ENCODE assay signal across 1 cellular context in the genomic region with DNA sequence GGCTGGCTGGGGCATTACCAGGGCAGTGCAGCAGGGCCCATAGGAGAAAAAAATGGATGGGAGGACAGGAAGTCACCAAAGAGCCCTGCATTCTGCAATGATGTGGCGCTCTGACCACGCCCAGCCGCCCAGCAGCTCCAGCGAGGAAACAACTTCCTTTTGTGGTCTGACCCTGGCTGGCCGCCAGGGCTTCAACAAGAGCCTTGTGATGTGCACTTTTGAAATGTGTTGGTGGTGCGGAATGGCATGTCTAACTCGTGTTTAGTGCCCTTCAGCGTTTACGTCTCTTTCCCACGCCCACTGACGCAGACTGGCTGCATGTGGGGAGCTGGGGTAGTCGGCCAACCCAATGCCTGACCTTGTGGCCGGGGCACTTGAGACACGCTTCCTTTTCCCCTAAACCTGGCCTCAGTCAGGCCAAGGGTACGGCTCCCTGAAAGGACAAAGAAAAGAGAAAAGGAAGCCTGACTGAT.
TF ChIP-seq lines count a peak whose summit lies in the region.

No MANE protein-coding gene starts in this region.

TF ChIP-seq in K562, 482 proteins besides CTCF, POLR2A, EP300 and RAD21 (continued from another document and continues in another):
- TF ChIP-seq, protein P1, sequence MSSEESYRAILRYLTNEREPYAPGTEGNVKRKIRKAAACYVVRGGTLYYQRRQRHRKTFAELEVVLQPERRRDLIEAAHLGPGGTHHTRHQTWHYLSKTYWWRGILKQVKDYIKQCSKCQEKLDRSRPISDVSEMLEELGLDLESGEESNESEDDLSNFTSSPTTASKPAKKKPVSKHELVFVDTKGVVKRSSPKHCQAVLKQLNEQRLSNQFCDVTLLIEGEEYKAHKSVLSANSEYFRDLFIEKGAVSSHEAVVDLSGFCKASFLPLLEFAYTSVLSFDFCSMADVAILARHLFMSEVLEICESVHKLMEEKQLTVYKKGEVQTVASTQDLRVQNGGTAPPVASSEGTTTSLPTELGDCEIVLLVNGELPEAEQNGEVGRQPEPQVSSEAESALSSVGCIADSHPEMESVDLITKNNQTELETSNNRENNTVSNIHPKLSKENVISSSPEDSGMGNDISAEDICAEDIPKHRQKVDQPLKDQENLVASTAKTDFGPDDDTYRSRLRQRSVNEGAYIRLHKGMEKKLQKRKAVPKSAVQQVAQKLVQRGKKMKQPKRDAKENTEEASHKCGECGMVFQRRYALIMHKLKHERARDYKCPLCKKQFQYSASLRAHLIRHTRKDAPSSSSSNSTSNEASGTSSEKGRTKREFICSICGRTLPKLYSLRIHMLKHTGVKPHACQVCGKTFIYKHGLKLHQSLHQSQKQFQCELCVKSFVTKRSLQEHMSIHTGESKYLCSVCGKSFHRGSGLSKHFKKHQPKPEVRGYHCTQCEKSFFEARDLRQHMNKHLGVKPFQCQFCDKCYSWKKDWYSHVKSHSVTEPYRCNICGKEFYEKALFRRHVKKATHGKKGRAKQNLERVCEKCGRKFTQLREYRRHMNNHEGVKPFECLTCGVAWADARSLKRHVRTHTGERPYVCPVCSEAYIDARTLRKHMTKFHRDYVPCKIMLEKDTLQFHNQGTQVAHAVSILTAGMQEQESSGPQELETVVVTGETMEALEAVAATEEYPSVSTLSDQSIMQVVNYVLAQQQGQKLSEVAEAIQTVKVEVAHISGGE (CRISPR knock-in tag; IDR thresholded peaks at IDR 0.05), result peak in 1 of 3 experiments; percentile 49; a peak in 1 of 6 replicates
- no peak for TF ChIP-seq XRCC5 (IDR thresholded peaks at IDR 0.05; ENCODE audit: low read depth, low read length)
- TF ChIP-seq L3MBTL2 (IDR thresholded peaks at IDR 0.05), result peak; percentile 86; the same call in 1 of the 2 replicates
- peak; percentile 53; the same call in 1 of the 2 replicates for TF ChIP-seq LEF1 (IDR thresholded peaks at IDR 0.05)
- TF ChIP-seq NR4A1 (CRISPR knock-in tag; IDR thresholded peaks at IDR 0.05), result no peak
- peak; percentile 82 for TF ChIP-seq NR4A1 (tag; IDR thresholded peaks at IDR 0.05)
- TF ChIP-seq RUNX1 (IDR thresholded peaks at IDR 0.05; ENCODE audit: low read depth), result 0 out of 2 replicates have a peak, but pooled peaks have one; percentile 17
- TF ChIP-seq, protein P2, sequence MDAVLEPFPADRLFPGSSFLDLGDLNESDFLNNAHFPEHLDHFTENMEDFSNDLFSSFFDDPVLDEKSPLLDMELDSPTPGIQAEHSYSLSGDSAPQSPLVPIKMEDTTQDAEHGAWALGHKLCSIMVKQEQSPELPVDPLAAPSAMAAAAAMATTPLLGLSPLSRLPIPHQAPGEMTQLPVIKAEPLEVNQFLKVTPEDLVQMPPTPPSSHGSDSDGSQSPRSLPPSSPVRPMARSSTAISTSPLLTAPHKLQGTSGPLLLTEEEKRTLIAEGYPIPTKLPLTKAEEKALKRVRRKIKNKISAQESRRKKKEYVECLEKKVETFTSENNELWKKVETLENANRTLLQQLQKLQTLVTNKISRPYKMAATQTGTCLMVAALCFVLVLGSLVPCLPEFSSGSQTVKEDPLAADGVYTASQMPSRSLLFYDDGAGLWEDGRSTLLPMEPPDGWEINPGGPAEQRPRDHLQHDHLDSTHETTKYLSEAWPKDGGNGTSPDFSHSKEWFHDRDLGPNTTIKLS (IDR thresholded peaks at IDR 0.05; ENCODE audit: borderline replicate concordance, low read depth), result peak; percentile 82; the same call in 1 of the 2 replicates
- peak; percentile 1; the same call in 1 of the 2 replicates for TF ChIP-seq ZNF395 (CRISPR knock-in tag; IDR thresholded peaks at IDR 0.05)
- TF ChIP-seq THRB (CRISPR knock-in tag; conservative IDR thresholded peaks at IDR 0.05), result no peak
- peak; percentile 75; the same call in 1 of the 2 replicates for TF ChIP-seq DMBX1 (CRISPR knock-in tag; IDR thresholded peaks at IDR 0.05; ENCODE audit: borderline replicate concordance)
- no peak for TF ChIP-seq ZBTB34 (CRISPR knock-in tag; IDR thresholded peaks at IDR 0.05)
- TF ChIP-seq KLF1 (tag; IDR thresholded peaks at IDR 0.05), result peak; percentile 72; the same call in 1 of the 2 replicates
- no peak for TF ChIP-seq COPS2 (conservative IDR thresholded peaks at IDR 0.05)
- TF ChIP-seq MEF2A (IDR thresholded peaks at IDR 0.05; ENCODE audit: control insufficient read depth, low read depth, low read length), result no peak
- TF ChIP-seq ATF1 (CRISPR knock-in tag; IDR thresholded peaks at IDR 0.05), result no peak
- peak; percentile 69 for TF ChIP-seq ATF1 (tag; IDR thresholded peaks at IDR 0.05)
- peak; percentile 10; the same call in 1 of the 2 replicates for TF ChIP-seq CREB1 (IDR thresholded peaks at IDR 0.05)
- TF ChIP-seq CREB1 (CRISPR knock-in tag; IDR thresholded peaks at IDR 0.05), result peak; percentile 51; the same call in 1 of the 2 replicates
- TF ChIP-seq E2F6 (IDR thresholded peaks at IDR 0.05; ENCODE audit: borderline replicate concordance in 1 of 2, extremely low read depth in 1 of 2, insufficient read depth in 1 of 2, insufficient read length in 1 of 2, low read depth in 1 of 2, low read length in 1 of 2, poor library complexity in 1 of 2, severe bottlenecking in 1 of 2), result peak; percentile 62 to 72
- TF ChIP-seq MXI1 (IDR thresholded peaks at IDR 0.05; ENCODE audit: low read depth, low read length), result no peak
- TF ChIP-seq, protein P3, sequence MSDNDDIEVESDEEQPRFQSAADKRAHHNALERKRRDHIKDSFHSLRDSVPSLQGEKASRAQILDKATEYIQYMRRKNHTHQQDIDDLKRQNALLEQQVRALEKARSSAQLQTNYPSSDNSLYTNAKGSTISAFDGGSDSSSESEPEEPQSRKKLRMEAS (CRISPR knock-in tag; IDR thresholded peaks at IDR 0.05), result peak; percentile 78
- no peak for TF ChIP-seq RREB1 (CRISPR knock-in tag; IDR thresholded peaks at IDR 0.05)
- peak; percentile 47; the same call in 1 of the 2 replicates for TF ChIP-seq CEBPB (tag; IDR thresholded peaks at IDR 0.05)
- TF ChIP-seq ZNF23 (CRISPR knock-in tag; IDR thresholded peaks at IDR 0.05), result no peak
- TF ChIP-seq HMG20B (CRISPR knock-in tag; IDR thresholded peaks at IDR 0.05), result no peak
- peak; percentile 47 to 53 for TF ChIP-seq NRF1 (conservative IDR thresholded peaks at IDR 0.05 in 1 of 2, IDR thresholded peaks at IDR 0.05 in 1 of 2)
- no peak for TF ChIP-seq SMAD1 (IDR thresholded peaks at IDR 0.05; ENCODE audit: low read depth, low read length, partially characterized antibody)
- no peak for TF ChIP-seq ZNF431 (CRISPR knock-in tag; IDR thresholded peaks at IDR 0.05)
- peak; percentile 76; the same call in 1 of the 2 replicates for TF ChIP-seq EHMT2 (IDR thresholded peaks at IDR 0.05)
- no peak for TF ChIP-seq RBM14 (IDR thresholded peaks at IDR 0.05; ENCODE audit: borderline replicate concordance, insufficient read depth, low read depth, low read length)
- TF ChIP-seq PRPF4 (IDR thresholded peaks at IDR 0.05; ENCODE audit: insufficient read depth, low read depth, low read length, poor library complexity, severe bottlenecking), result no peak
- no peak for TF ChIP-seq KDM2B (CRISPR knock-in tag; IDR thresholded peaks at IDR 0.05)
- TF ChIP-seq YY1 (IDR thresholded peaks at IDR 0.05; ENCODE audit: borderline replicate concordance in 1 of 3, control insufficient read depth in 1 of 3, extremely low read depth in 1 of 3, insufficient read depth in 3 of 3, insufficient read length in 1 of 3, insufficient replicate concordance in 2 of 3, low read depth in 1 of 3, low read length in 2 of 3), result peak in 1 of 3 experiments; percentile 47
- peak; percentile 61; the same call in 1 of the 2 replicates for TF ChIP-seq RBFOX2 (IDR thresholded peaks at IDR 0.05; ENCODE audit: low read depth, low read length)
- TF ChIP-seq SMARCB1 (IDR thresholded peaks at IDR 0.05; ENCODE audit: insufficient read length, low read depth), result no peak
- no peak for TF ChIP-seq ZNF785 (CRISPR knock-in tag; IDR thresholded peaks at IDR 0.05)
- TF ChIP-seq SAFB (IDR thresholded peaks at IDR 0.05; ENCODE audit: borderline replicate concordance, low read depth, low read length), result no peak
